1 cellular context compared by ENCODE assay signal in the genomic region with DNA sequence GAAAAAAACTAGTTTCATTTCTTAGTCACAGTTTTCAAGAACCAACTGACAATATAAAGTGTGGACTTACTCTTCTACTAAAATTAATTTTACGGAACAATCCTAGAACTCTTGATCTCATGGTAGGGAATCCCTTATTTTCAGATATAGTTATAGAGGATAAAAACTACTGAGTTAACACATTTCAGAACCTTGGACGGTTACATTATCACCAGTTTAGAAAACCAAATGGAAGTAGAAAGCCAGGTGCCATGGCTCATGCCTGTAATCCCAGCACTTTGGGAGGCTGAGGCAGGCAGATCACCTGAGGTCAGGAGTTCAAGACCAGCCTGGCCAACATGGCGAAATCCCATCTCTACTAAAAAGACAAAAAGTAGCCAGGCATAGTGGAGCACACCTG. TPM values are rescaled to one million over a fixed set of nuclear protein-coding genes. Genes with fewer than 3 reads are reported as not detected.
"Had no signal": no experiment of that assay in that cellular context is flagged by ENCODE, and none has a peak within 500 bp of the region (broad histone marks: within the 10 kb centered on the region; RNA-seq: fewer than 3 reads in every experiment).

No MANE protein-coding gene starts in this region.

RNA-seq across cellular contexts. Expression of a gene that starts 53.5 kb away (rescaled TPM):
- total RNA-seq: H7 had no signal
